8 cellular contexts compared by ENCODE assay signal in genomic region chr14:49879683-49880204, GRCh38. TPM values are rescaled to one million over a fixed set of nuclear protein-coding genes. Genes with fewer than 3 reads are reported as not detected.
DNase-seq lines count a peak whose midpoint lies in the region; ATAC-seq and TF ChIP-seq lines count a peak whose summit lies in the region.

No MANE protein-coding gene starts in this region.

- intact Hi-C loops in heart left ventricle (cut with DNase I): loop anchor here in 5 of 10 donors (5.0 to 10.0 kb wide), 2 partner anchors 125 to 223 kb away; no protein-coding TSS in a partner anchor

- peak; percentile 81 for ATAC-seq in GM19452 (IDR thresholded peaks at IDR 0.05; ENCODE audit: unreplicated experiment)
- ATAC-seq in HG03558 (IDR thresholded peaks at IDR 0.05; ENCODE audit: extremely low read depth, unreplicated experiment): peak; percentile 49
- ATAC-seq in heart left ventricle: peak in 3 of 4 donors; percentile 71 to 81 (median 72)

- H3K9me3 ChIP-seq in Peyer's patch: no peaks in the 10 kb centered on the region
- H3K9me3 ChIP-seq in heart left ventricle: no peaks in the 10 kb centered on the region

- DNase-seq in D341Med (ENCODE audit: low spot score) (peak; percentile 72), Peyer's patch (peak in 2 of 3 donors; percentile 60 to 76), heart left ventricle (peak in 1 of 5 donors; percentile 27), superior temporal gyrus (ENCODE audit: extremely low spot score) (no peak)
- DNase-seq in activated effector memory CD4-positive, alpha-beta T cell treated with anti-CD3 and anti-CD28 coated beads, Interleukin-2, amount 50 U/mL, for 16 hours: peak; percentile 83
- peak in 2 of 3 donors; percentile 54 to 69 for DNase-seq in stimulated activated CD4-positive, alpha-beta T cell treated with anti-CD3 and anti-CD28 coated beads, Interleukin-12 subunit alpha, Interleukin-12 subunit beta, amount 100 ng/mL, for 48 hours (ENCODE audit: low read depth in 2 of 3, low spot score in 1 of 3)

- TF ChIP-seq CTCF in Peyer's patch (IDR thresholded peaks at IDR 0.05) (peak; percentile 29 to 88 (median 70)), heart left ventricle (IDR thresholded peaks at IDR 0.05) (peak; percentile 50 to 70 (median 54))

- H3K27ac ChIP-seq in Peyer's patch (peak overlapping the region; percentile 18 to 80 (median 64)), heart left ventricle (peak overlapping the region in 1 of 12 donors; percentile 62)

- no peaks in the 10 kb centered on the region for H3K36me3 ChIP-seq in Peyer's patch
- no peaks in the 10 kb centered on the region for H3K36me3 ChIP-seq in heart left ventricle

- 73 to 77% (median 75%) methylated on average over 8 of the region's 8 CpGs for WGBS in heart left ventricle, 4 donors

- peaks cover 0 to 7% (median 0%) of the 10 kb centered on the region in 4 donors for H3K4me1 ChIP-seq in Peyer's patch
- peaks cover 0 to 36% (median 0%) of the 10 kb centered on the region in 12 donors for H3K4me1 ChIP-seq in heart left ventricle

- H3K4me3 ChIP-seq in Peyer's patch (no peak overlapping the region), heart left ventricle (no peak overlapping the region)

- H3K27me3 ChIP-seq in Peyer's patch: no peaks in the 10 kb centered on the region
- no peaks in the 10 kb centered on the region for H3K27me3 ChIP-seq in heart left ventricle

- TF ChIP-seq POLR2A in Peyer's patch (IDR thresholded peaks at IDR 0.05): peak in 1 of 2 donors; percentile 22
- TF ChIP-seq POLR2A in heart left ventricle (IDR thresholded peaks at IDR 0.05): no peak

RNA-seq across cellular contexts. Expression of gene ARF6, which starts 13.1 kb away (rescaled TPM):
- total RNA-seq in Peyer's patch: 10 to 100 TPM; 47.0 to 92.5 (median 68.5) TPM
- total RNA-seq in heart left ventricle: 10 to 100 TPM; 20.8 to 49.3 (median 27.4) TPM
- 10 to 100 TPM; 12.0 to 29.2 TPM for polyA plus RNA-seq in heart left ventricle

RNA-seq across cellular contexts. Expression of gene NEMF, which starts 27.2 kb away (rescaled TPM):
- total RNA-seq in Peyer's patch (100 to 1,000 TPM; 114 to 413 (median 145) TPM), heart left ventricle (10 to 100 TPM; 26.7 to 69.7 (median 52.8) TPM)
- 10 to 100 TPM; 30.5 to 33.3 TPM for polyA plus RNA-seq in heart left ventricle
